Comparison of ENCODE assay signal across 22 cellular contexts in the genomic region with DNA sequence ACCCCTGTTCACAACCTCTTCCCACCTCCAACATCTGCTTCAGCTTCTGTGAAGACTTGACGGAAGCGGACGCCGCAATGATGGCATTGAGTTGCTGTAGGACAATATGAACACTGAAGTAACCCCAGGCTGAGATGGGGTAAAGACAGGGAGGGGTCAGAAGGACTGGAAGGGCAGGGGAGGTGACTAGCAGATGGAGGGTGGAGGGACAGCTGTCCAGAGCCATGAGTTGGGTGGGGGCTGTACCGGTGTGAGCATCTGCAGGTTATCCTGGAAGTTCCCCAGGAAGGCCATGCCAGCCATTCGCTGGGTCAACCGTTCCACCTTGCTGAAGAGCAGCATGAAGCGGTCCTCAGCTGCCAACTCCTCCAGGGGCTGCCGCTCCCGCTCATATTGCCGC. TPM values are rescaled to one million over a fixed set of nuclear protein-coding genes. Genes with fewer than 3 reads are reported as not detected.
DNase-seq lines count a peak whose midpoint lies in the region; ATAC-seq, FAIRE-seq and TF ChIP-seq lines count a peak whose summit lies in the region.
"Had no signal": no experiment of that assay in that cellular context is flagged by ENCODE, and none has a peak within 500 bp of the region (broad histone marks: within the 10 kb centered on the region; RNA-seq: fewer than 3 reads in every experiment).

No MANE protein-coding gene starts in this region.

- H3K36me3 ChIP-seq in spleen (peaks cover 0 to 98% (median 45%) of the 10 kb centered on the region in 6 donors), HepG2 (replicated peaks in 1 of 2; ENCODE audit: control insufficient read depth in 1 of 2, insufficient read depth in 2 of 2, low read length in 2 of 2) (no peaks in the 10 kb centered on the region)

- H3K4me1 ChIP-seq in spleen, result peaks cover 11 to 47% (median 29%) of the 10 kb centered on the region in 6 donors
- peaks cover 44% of the 10 kb centered on the region for H3K4me1 ChIP-seq in HepG2 (ENCODE audit: insufficient read depth, low read length)

- no peak overlapping the region for H3K9ac ChIP-seq in HepG2 (ENCODE audit: insufficient read depth, low read depth, low read length)

- no peak for DNase-seq in activated naive CD4-positive, alpha-beta T cell treated with anti-CD3 and anti-CD28 coated beads, Interleukin-2, amount 10 ng/mL, durations not matched to agents 7 days and 5 days
- DNase-seq in activated naive CD4-positive, alpha-beta T cell treated with anti-CD3 and anti-CD28 coated beads, Interleukin-2, amount 50 U/mL, for 16 hours, result no peak
- DNase-seq in activated CD4-positive, alpha-beta memory T cell treated with anti-CD3 and anti-CD28 coated beads for 36 hours, result no peak
- DNase-seq in endothelial cell (ENCODE audit: low spot score), result no peak
- DNase-seq in spleen, result peak; percentile 66
- no peak for DNase-seq in COLO829 (ENCODE audit: low spot score)
- DNase-seq in HepG2 (ENCODE audit: low spot score), result no peak
- DNase-seq: ACHN, amygdala, cerebellar nuclear complex, DMS79, mesenchymal stem cell, NCI-H1417, NCI-H69, Right ventricle myocardium superior, WERI-Rb-1 had no signal

- H3K9me3 ChIP-seq in spleen, result no peaks in the 10 kb centered on the region
- H3K9me3 ChIP-seq in HepG2 (ENCODE audit: low read length), result no peaks in the 10 kb centered on the region

- H3K79me2 ChIP-seq in HepG2 (ENCODE audit: insufficient read depth, low read length), result no peaks in the 10 kb centered on the region

- intact Hi-C loops in activated CD4-positive, alpha-beta memory T cell treated with anti-CD3 and anti-CD28 coated beads for 36 hours (cut with micrococcal nuclease), result no loop called here
- intact Hi-C loops in spleen (cut with DNase I; ENCODE audit: low total_unique reads), result no loop called here
- intact Hi-C loops in HepG2 (cut with micrococcal nuclease; ENCODE audit: unreplicated experiment), result no loop called here

- WGBS in spleen, 5 donors, result 96 to 99% (median 96%) methylated on average over 11 of the region's 11 CpGs
- 92% methylated on average over 9 of the region's 11 CpGs for WGBS in HepG2 (ENCODE audit: low lambda C conversion rate)

- no peak for TF ChIP-seq CTCF in endothelial cell (IDR thresholded peaks at IDR 0.05; ENCODE audit: unreplicated experiment)
- no peak for TF ChIP-seq CTCF in spleen (IDR thresholded peaks at IDR 0.05 in 8 of 11, conservative IDR thresholded peaks at IDR 0.05 in 3 of 11)
- no peak for TF ChIP-seq CTCF in HepG2 (CRISPR knock-in tag; IDR thresholded peaks at IDR 0.05)

- H3K27me3 ChIP-seq in spleen (replicated peaks in 1 of 7) (no peaks in the 10 kb centered on the region), HepG2 (ENCODE audit: control insufficient read depth in 1 of 2, insufficient read depth in 2 of 2, low read length in 2 of 2) (no peaks in the 10 kb centered on the region)

- H3K4me3 Mint-ChIP-seq in activated naive CD4-positive, alpha-beta T cell treated with anti-CD3 and anti-CD28 coated beads, Interleukin-2, amount 10 ng/mL, durations not matched to agents 7 days and 5 days, result no peak overlapping the region
- H3K4me3 Mint-ChIP-seq in activated CD4-positive, alpha-beta memory T cell treated with anti-CD3 and anti-CD28 coated beads for 36 hours, result no peak overlapping the region
- peak overlapping the region; percentile 47 for H3K4me3 Mint-ChIP-seq in endothelial cell (ENCODE audit: unreplicated experiment)

- in situ Hi-C loops in HepG2 (cut with HindIII; ENCODE audit: extremely low pct_ligation_motif_present, low pct_unique_long_range_greater_than_20kb), result no loop called here

- H4K20me1 ChIP-seq in HepG2 (ENCODE audit: insufficient read depth, low read length), result no peaks in the 10 kb centered on the region

- H3K36me3 Mint-ChIP-seq in activated naive CD4-positive, alpha-beta T cell treated with anti-CD3 and anti-CD28 coated beads, Interleukin-2, amount 10 ng/mL, durations not matched to agents 7 days and 5 days, result peaks cover 52% of the 10 kb centered on the region
- H3K36me3 Mint-ChIP-seq in activated CD4-positive, alpha-beta memory T cell treated with anti-CD3 and anti-CD28 coated beads for 36 hours, result peaks cover 14% of the 10 kb centered on the region
- H3K36me3 Mint-ChIP-seq in endothelial cell (ENCODE audit: low read depth, unreplicated experiment), result peaks cover 76% of the 10 kb centered on the region

- TF ChIP-seq EP300 in HepG2 (IDR thresholded peaks at IDR 0.05; ENCODE audit: low read depth in 2 of 2, low read length in 2 of 2), result no peak
- no peak for TF ChIP-seq EP300 in HepG2 (CRISPR knock-in tag; IDR thresholded peaks at IDR 0.05; ENCODE audit: borderline replicate concordance)

- no peak for FAIRE-seq in HepG2 (lab: Jason Lieb, UNC)
- FAIRE-seq: endometrium, GM12892, H1 had no signal

- no TSS peak for BruUV-seq in HepG2 (replicated peaks; lab: Mats Ljungman, UMichigan)

- no peak overlapping the region for H3K4me2 ChIP-seq in HepG2 (ENCODE audit: low read depth, low read length)

- peaks cover 41% of the 10 kb centered on the region for H3K4me1 Mint-ChIP-seq in activated naive CD4-positive, alpha-beta T cell treated with anti-CD3 and anti-CD28 coated beads, Interleukin-2, amount 10 ng/mL, durations not matched to agents 7 days and 5 days
- peaks cover 13% of the 10 kb centered on the region for H3K4me1 Mint-ChIP-seq in activated CD4-positive, alpha-beta memory T cell treated with anti-CD3 and anti-CD28 coated beads for 36 hours (ENCODE audit: low read depth)
- peaks cover 73% of the 10 kb centered on the region for H3K4me1 Mint-ChIP-seq in endothelial cell (ENCODE audit: unreplicated experiment)

- H2AFZ ChIP-seq in HepG2 (ENCODE audit: low read length), result no peak overlapping the region

- H3K4me3 ChIP-seq in spleen (no peak overlapping the region), HepG2 (replicated peaks in 1 of 3; ENCODE audit: insufficient read depth in 1 of 3, low read depth in 2 of 3, low read length in 3 of 3) (no peak overlapping the region)

- POLR2A ChIA-PET in activated CD4-positive, alpha-beta memory T cell treated with anti-CD3 and anti-CD28 coated beads for 36 hours (lab: Charles Lee), result interaction anchor here (0.9 to 1.7 kb wide), 2 partner anchors 56 to 461 kb away, joined by 3 to 8 read pairs; no protein-coding TSS in a partner anchor
- POLR2A ChIA-PET in HepG2 (lab: Yijun Ruan, JAX), result interaction anchor here (3.3 kb wide), 1 partner anchor 92 kb away, joined by 16 read pairs; the partner anchor contains the start of gene TMBIM6

- TF ChIP-seq POLR2A in spleen (IDR thresholded peaks at IDR 0.05) (no peak), HepG2 (IDR thresholded peaks at IDR 0.05; ENCODE audit: insufficient read depth in 1 of 2, low read depth in 2 of 2, low read length in 2 of 2) (no peak)

- peak overlapping the region; percentile 2 for H3K27ac Mint-ChIP-seq in activated naive CD4-positive, alpha-beta T cell treated with anti-CD3 and anti-CD28 coated beads, Interleukin-2, amount 10 ng/mL, durations not matched to agents 7 days and 5 days
- H3K27ac Mint-ChIP-seq in activated CD4-positive, alpha-beta memory T cell treated with anti-CD3 and anti-CD28 coated beads for 36 hours, result peak overlapping the region; percentile 49
- H3K27ac Mint-ChIP-seq in endothelial cell (ENCODE audit: unreplicated experiment), result peak overlapping the region; percentile 95
- H3K27ac Mint-ChIP-seq: activated T-helper 2 cell treated with anti-CD3 and anti-CD28 coated beads, Interferon-gamma antibody, Interleukin-2, Interleukin-4, amounts not matched to agents 10 μg/mL and 5 μg/mL and 100 μg/mL, durations not matched to agents 14 hours and 24 hours and 36 hours had no signal

- H3K27ac ChIP-seq in spleen, result no peak overlapping the region
- no peak overlapping the region for H3K27ac ChIP-seq in HepG2 (ENCODE audit: extremely low read length, insufficient read depth, low read length)
- H3K27ac ChIP-seq: WERI-Rb-1 had no signal

- no peak for TF ChIP-seq RAD21 in HepG2 (CRISPR knock-in tag; IDR thresholded peaks at IDR 0.05)

- ATAC-seq in GM21423 (IDR thresholded peaks at IDR 0.05; ENCODE audit: unreplicated experiment) (no peak), HepG2 (no peak)

- no peaks in the 10 kb centered on the region for H3K27me3 Mint-ChIP-seq in activated naive CD4-positive, alpha-beta T cell treated with anti-CD3 and anti-CD28 coated beads, Interleukin-2, amount 10 ng/mL, durations not matched to agents 7 days and 5 days
- H3K27me3 Mint-ChIP-seq in activated CD4-positive, alpha-beta memory T cell treated with anti-CD3 and anti-CD28 coated beads for 36 hours, result no peaks in the 10 kb centered on the region
- peaks cover 39% of the 10 kb centered on the region for H3K27me3 Mint-ChIP-seq in endothelial cell (ENCODE audit: unreplicated experiment)

- CTCF ChIA-PET in activated naive CD4-positive, alpha-beta T cell treated with anti-CD3 and anti-CD28 coated beads, Interleukin-2, amount 10 ng/mL, durations not matched to agents 7 days and 5 days (lab: Charles Lee), result interaction anchor here (0.6 to 17.4 kb wide), 3 partner anchors 12 to 59 kb away, joined by 3 to 370 read pairs (median 29); partner anchors contain the start of gene FMNL3
- CTCF ChIA-PET in activated CD4-positive, alpha-beta memory T cell treated with anti-CD3 and anti-CD28 coated beads for 36 hours (lab: Charles Lee), result interaction anchor here (1.3 to 9.3 kb wide), 4 partner anchors 12 to 190 kb away, joined by 5 to 281 read pairs (median 18); partner anchors contain the start of gene FMNL3
- CTCF ChIA-PET in HepG2 (lab: Yijun Ruan, JAX; ENCODE audit: low intra/inter-chr PET ratio, low total read pairs), result no interaction called here

- H3K9me3 Mint-ChIP-seq in activated naive CD4-positive, alpha-beta T cell treated with anti-CD3 and anti-CD28 coated beads, Interleukin-2, amount 10 ng/mL, durations not matched to agents 7 days and 5 days, result no peaks in the 10 kb centered on the region
- H3K9me3 Mint-ChIP-seq in activated CD4-positive, alpha-beta memory T cell treated with anti-CD3 and anti-CD28 coated beads for 36 hours, result no peaks in the 10 kb centered on the region
- no peaks in the 10 kb centered on the region for H3K9me3 Mint-ChIP-seq in endothelial cell (ENCODE audit: unreplicated experiment)
- H3K9me3 Mint-ChIP-seq: activated T-helper 2 cell treated with anti-CD3 and anti-CD28 coated beads, Interferon-gamma antibody, Interleukin-2, Interleukin-4, amounts not matched to agents 10 μg/mL and 5 μg/mL and 100 μg/mL, durations not matched to agents 14 hours and 24 hours and 36 hours had no signal

RNA-seq across cellular contexts. Expression of gene PRPF40B, which starts 26.1 kb away (rescaled TPM):
- 1 to 10 TPM; 6.2 to 8.9 TPM for total RNA-seq in activated CD4-positive, alpha-beta memory T cell treated with anti-CD3 and anti-CD28 coated beads for 36 hours
- total RNA-seq in endothelial cell (ENCODE audit: unreplicated experiment) (9.2 TPM), spleen (10 to 100 TPM in 6 of 7 donors, 1 to 10 TPM in 1; 8.0 to 28.3 (median 20.7) TPM), HepG2 (2016; rRNA removed; fragmentation: Illumina TruSeq; extraction: Trizol) (2.6 and 5.0 TPM in 2 replicates)
- polyA plus RNA-seq in spleen (10 to 100 TPM in 2 of 3 donors, 1 to 10 TPM in 1; 5.9 to 18.0 (median 13.7) TPM), HepG2 (2011; rRNA removed) (7.8 and 9.5 TPM in 2 replicates)
- 2.2 and 2.3 TPM in 2 replicates for total RNA-seq in HepG2 (2016; cell fraction: cytosol; rRNA removed; fragmentation: Illumina TruSeq; extraction: Trizol; ENCODE audit: low read depth)
- 1.9 and 5.0 TPM in 2 replicates for total RNA-seq in HepG2 (2016; cell fraction: insoluble cytoplasmic fraction; rRNA removed; fragmentation: Illumina TruSeq; extraction: Trizol)
- total RNA-seq in HepG2 (2016; cell fraction: membrane; rRNA removed; fragmentation: Illumina TruSeq; extraction: Trizol), result 2.7 and 2.9 TPM in 2 replicates
- 8.8 and 9.0 TPM in 2 replicates for total RNA-seq in HepG2 (2016; cell fraction: nucleus; rRNA removed; fragmentation: Illumina TruSeq; extraction: Trizol)
- polyA plus RNA-seq in HepG2 (2011; cell fraction: cytosol; rRNA removed), result 3.0 and 3.2 TPM in 2 replicates
- polyA plus RNA-seq in HepG2 (2011; cell fraction: nucleus; rRNA removed), result 63.5 and 64.1 TPM in 2 replicates
- 4.6 and 6.6 TPM in 2 replicates for polyA plus RNA-seq in HepG2 (2012)
- 0.79 and 1.2 TPM in 2 replicates for polyA plus RNA-seq in HepG2 (2016; cell fraction: cytosol; fragmentation: Illumina TruSeq; extraction: Trizol; ENCODE audit: low read depth)
- 2.1 and 3.5 TPM in 2 replicates for polyA plus RNA-seq in HepG2 (2016; cell fraction: insoluble cytoplasmic fraction; fragmentation: Illumina TruSeq; extraction: Trizol; ENCODE audit: low read depth)
- 1.5 and 1.6 TPM in 2 replicates for polyA plus RNA-seq in HepG2 (2016; cell fraction: membrane; fragmentation: Illumina TruSeq; extraction: Trizol; ENCODE audit: low read depth)
- 20.9 and 21.1 TPM in 2 replicates for polyA plus RNA-seq in HepG2 (2016; cell fraction: nucleus; fragmentation: Illumina TruSeq; extraction: Trizol; ENCODE audit: insufficient read depth, low read depth)
- 10.3 and 11.0 TPM in 2 replicates for polyA minus RNA-seq in HepG2 (2011; rRNA and poly(A)+ RNA removed; ENCODE audit: low replicate concordance)
- polyA minus RNA-seq in HepG2 (2011; cell fraction: cytosol; rRNA and poly(A)+ RNA removed), result 1.3 and 2.6 TPM in 2 replicates
- polyA minus RNA-seq in HepG2 (2011; cell fraction: nucleus; rRNA and poly(A)+ RNA removed), result 17.3 and 22.3 TPM in 2 replicates

RNA-seq across cellular contexts. Expression of gene FAM186B, which starts 44.0 kb away (rescaled TPM):
- total RNA-seq in activated CD4-positive, alpha-beta memory T cell treated with anti-CD3 and anti-CD28 coated beads for 36 hours, result not detected
- total RNA-seq in endothelial cell (ENCODE audit: unreplicated experiment) (1.9 TPM), spleen (under 1 TPM in 4 of 7 donors, not detected in 3; 0.27 to 0.67 (median 0.41) TPM), HepG2 (2016; rRNA removed; fragmentation: Illumina TruSeq; extraction: Trizol) (0.17 and 0.20 TPM in 2 replicates)
- polyA plus RNA-seq in spleen (under 1 TPM in 2 of 3 donors, not detected in 1; 0.08 to 0.10 TPM), HepG2 (2011; rRNA removed) (0.05 and 0.07 TPM in 2 replicates)
- not detected in 2 replicates for total RNA-seq in HepG2 (2016; cell fraction: cytosol; rRNA removed; fragmentation: Illumina TruSeq; extraction: Trizol; ENCODE audit: low read depth)
- 0.21 and 0.30 TPM in 2 replicates for total RNA-seq in HepG2 (2016; cell fraction: insoluble cytoplasmic fraction; rRNA removed; fragmentation: Illumina TruSeq; extraction: Trizol)
- 0.14 and 0.15 TPM in 2 replicates for total RNA-seq in HepG2 (2016; cell fraction: membrane; rRNA removed; fragmentation: Illumina TruSeq; extraction: Trizol)
- 0.16 TPM in 1 of 2 replicates, not detected in the other for total RNA-seq in HepG2 (2016; cell fraction: nucleus; rRNA removed; fragmentation: Illumina TruSeq; extraction: Trizol)
- 0.03 and 0.12 TPM in 2 replicates for polyA plus RNA-seq in HepG2 (2011; cell fraction: cytosol; rRNA removed)
- 0.07 and 0.08 TPM in 2 replicates for polyA plus RNA-seq in HepG2 (2011; cell fraction: nucleus; rRNA removed)
- polyA plus RNA-seq in HepG2 (2012), result 0.19 and 0.44 TPM in 2 replicates
- polyA plus RNA-seq in HepG2 (2016; cell fraction: cytosol; fragmentation: Illumina TruSeq; extraction: Trizol; ENCODE audit: low read depth), result not detected in 2 replicates
- 0.20 and 0.25 TPM in 2 replicates for polyA plus RNA-seq in HepG2 (2016; cell fraction: insoluble cytoplasmic fraction; fragmentation: Illumina TruSeq; extraction: Trizol; ENCODE audit: low read depth)
- polyA plus RNA-seq in HepG2 (2016; cell fraction: membrane; fragmentation: Illumina TruSeq; extraction: Trizol; ENCODE audit: low read depth), result 0.14 and 0.23 TPM in 2 replicates
- not detected in 2 replicates for polyA plus RNA-seq in HepG2 (2016; cell fraction: nucleus; fragmentation: Illumina TruSeq; extraction: Trizol; ENCODE audit: insufficient read depth, low read depth)
- polyA minus RNA-seq in HepG2 (2011; rRNA and poly(A)+ RNA removed; ENCODE audit: low replicate concordance), result 0.22 TPM in 1 of 2 replicates, not detected in the other
- not detected in 2 replicates for polyA minus RNA-seq in HepG2 (2011; cell fraction: cytosol; rRNA and poly(A)+ RNA removed)
- polyA minus RNA-seq in HepG2 (2011; cell fraction: nucleus; rRNA and poly(A)+ RNA removed), result 0.25 TPM in 1 of 2 replicates, not detected in the other
- total RNA-seq: temporal lobe had no signal

RNA-seq across cellular contexts. Expression of gene FMNL3, which starts 57.8 kb away (rescaled TPM):
- 10 to 100 TPM; 31.2 to 31.9 TPM for total RNA-seq in activated CD4-positive, alpha-beta memory T cell treated with anti-CD3 and anti-CD28 coated beads for 36 hours
- 194 TPM for total RNA-seq in endothelial cell (ENCODE audit: unreplicated experiment)
- total RNA-seq in spleen, result 10 to 100 TPM; 26.4 to 46.9 (median 37.0) TPM
- 10 to 100 TPM in 1 of 3 donors, 1 to 10 TPM in 2; 8.6 to 13.0 (median 9.9) TPM for polyA plus RNA-seq in spleen
- 0.79 and 1.1 TPM in 2 replicates for total RNA-seq in HepG2 (2016; rRNA removed; fragmentation: Illumina TruSeq; extraction: Trizol)
- 0.10 and 0.44 TPM in 2 replicates for total RNA-seq in HepG2 (2016; cell fraction: cytosol; rRNA removed; fragmentation: Illumina TruSeq; extraction: Trizol; ENCODE audit: low read depth)
- 0.82 and 1.00 TPM in 2 replicates for total RNA-seq in HepG2 (2016; cell fraction: insoluble cytoplasmic fraction; rRNA removed; fragmentation: Illumina TruSeq; extraction: Trizol)
- 0.55 and 0.80 TPM in 2 replicates for total RNA-seq in HepG2 (2016; cell fraction: membrane; rRNA removed; fragmentation: Illumina TruSeq; extraction: Trizol)
- total RNA-seq in HepG2 (2016; cell fraction: nucleus; rRNA removed; fragmentation: Illumina TruSeq; extraction: Trizol), result 0.65 and 1.0 TPM in 2 replicates
- 0.44 and 0.64 TPM in 2 replicates for polyA plus RNA-seq in HepG2 (2011; rRNA removed)
- polyA plus RNA-seq in HepG2 (2011; cell fraction: cytosol; rRNA removed), result 0.23 and 0.36 TPM in 2 replicates
- polyA plus RNA-seq in HepG2 (2011; cell fraction: nucleus; rRNA removed), result 1.2 and 1.3 TPM in 2 replicates
- 0.48 and 0.68 TPM in 2 replicates for polyA plus RNA-seq in HepG2 (2012)
- 0.08 TPM in 2 replicates for polyA plus RNA-seq in HepG2 (2016; cell fraction: cytosol; fragmentation: Illumina TruSeq; extraction: Trizol; ENCODE audit: low read depth)
- 0.69 and 0.75 TPM in 2 replicates for polyA plus RNA-seq in HepG2 (2016; cell fraction: insoluble cytoplasmic fraction; fragmentation: Illumina TruSeq; extraction: Trizol; ENCODE audit: low read depth)
- 0.34 and 0.46 TPM in 2 replicates for polyA plus RNA-seq in HepG2 (2016; cell fraction: membrane; fragmentation: Illumina TruSeq; extraction: Trizol; ENCODE audit: low read depth)
- 1.3 and 1.4 TPM in 2 replicates for polyA plus RNA-seq in HepG2 (2016; cell fraction: nucleus; fragmentation: Illumina TruSeq; extraction: Trizol; ENCODE audit: insufficient read depth, low read depth)
- 1.4 and 10.5 TPM in 2 replicates for polyA minus RNA-seq in HepG2 (2011; rRNA and poly(A)+ RNA removed; ENCODE audit: low replicate concordance)
- 0.40 and 0.97 TPM in 2 replicates for polyA minus RNA-seq in HepG2 (2011; cell fraction: cytosol; rRNA and poly(A)+ RNA removed)
- 0.75 and 0.77 TPM in 2 replicates for polyA minus RNA-seq in HepG2 (2011; cell fraction: nucleus; rRNA and poly(A)+ RNA removed)

Comparison
In these comparisons a context has a peak if more than half of its experiments do, and no peak if none do; other contexts are left out.
1. H3K27ac Mint-ChIP-seq: peak in every context shown above with its lines; median percentile 95 in endothelial cell; 49 in activated CD4-positive, alpha-beta memory T cell treated with anti-CD3 and anti-CD28 coated beads for 36 hours; 2 in activated naive CD4-positive, alpha-beta T cell treated with anti-CD3 and anti-CD28 coated beads, Interleukin-2, amount 10 ng/mL, durations not matched to agents 7 days and 5 days.
2. RNA of gene FMNL3, which starts 57.8 kb away (total RNA-seq): 194 TPM in endothelial cell (single experiment), 26.4 to 46.9 TPM in spleen and 31.2 to 31.9 TPM in activated CD4-positive, alpha-beta memory T cell treated with anti-CD3 and anti-CD28 coated beads for 36 hours; 0.10 to 1.1 TPM in HepG2; every median in the first group is over 10 times any median in the second.